Comparison of ENCODE assay signal across 1 cellular context in the genomic region with DNA sequence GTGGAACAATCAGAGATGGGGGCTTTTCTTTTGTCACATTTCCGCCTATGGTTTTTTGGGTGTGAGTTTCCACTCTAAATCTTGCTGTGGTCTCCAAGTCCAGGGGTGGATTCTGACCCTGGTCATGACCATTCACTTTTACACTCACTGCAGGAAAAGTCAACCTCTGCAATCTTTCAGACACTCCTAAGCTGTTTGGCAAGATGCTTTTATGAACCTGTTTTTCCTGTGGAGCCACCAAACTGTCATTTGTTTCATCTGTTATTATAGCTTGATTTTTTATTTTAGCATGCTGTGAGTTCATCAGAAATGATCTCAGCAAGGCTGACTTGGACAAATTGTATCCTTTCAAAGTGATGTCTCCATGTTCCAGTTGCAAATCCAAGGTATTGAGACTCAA.
TF ChIP-seq lines count a peak whose summit lies in the region.

No MANE protein-coding gene starts in this region.

TF ChIP-seq in HCT116, 20 proteins besides CTCF, POLR2A, EP300 and RAD21:
- TF ChIP-seq, protein P1, sequence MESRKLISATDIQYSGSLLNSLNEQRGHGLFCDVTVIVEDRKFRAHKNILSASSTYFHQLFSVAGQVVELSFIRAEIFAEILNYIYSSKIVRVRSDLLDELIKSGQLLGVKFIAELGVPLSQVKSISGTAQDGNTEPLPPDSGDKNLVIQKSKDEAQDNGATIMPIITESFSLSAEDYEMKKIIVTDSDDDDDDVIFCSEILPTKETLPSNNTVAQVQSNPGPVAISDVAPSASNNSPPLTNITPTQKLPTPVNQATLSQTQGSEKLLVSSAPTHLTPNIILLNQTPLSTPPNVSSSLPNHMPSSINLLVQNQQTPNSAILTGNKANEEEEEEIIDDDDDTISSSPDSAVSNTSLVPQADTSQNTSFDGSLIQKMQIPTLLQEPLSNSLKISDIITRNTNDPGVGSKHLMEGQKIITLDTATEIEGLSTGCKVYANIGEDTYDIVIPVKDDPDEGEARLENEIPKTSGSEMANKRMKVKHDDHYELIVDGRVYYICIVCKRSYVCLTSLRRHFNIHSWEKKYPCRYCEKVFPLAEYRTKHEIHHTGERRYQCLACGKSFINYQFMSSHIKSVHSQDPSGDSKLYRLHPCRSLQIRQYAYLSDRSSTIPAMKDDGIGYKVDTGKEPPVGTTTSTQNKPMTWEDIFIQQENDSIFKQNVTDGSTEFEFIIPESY (IDR thresholded peaks at IDR 0.05; ENCODE audit: extremely low read depth, insufficient replicate concordance, low read length): no peak
- no peak for TF ChIP-seq EZH2 (IDR thresholded peaks at IDR 0.05)
- TF ChIP-seq FOSL1 (IDR thresholded peaks at IDR 0.05; ENCODE audit: low read depth): no peak
- TF ChIP-seq SRF (IDR thresholded peaks at IDR 0.05; ENCODE audit: low read depth): no peak
- no peak for TF ChIP-seq MAX (IDR thresholded peaks at IDR 0.05)
- TF ChIP-seq YY1 (IDR thresholded peaks at IDR 0.05; ENCODE audit: extremely low read depth, insufficient replicate concordance, low read depth, low read length): no peak
- no peak for TF ChIP-seq JUND (IDR thresholded peaks at IDR 0.05)
- TF ChIP-seq ZFX (IDR thresholded peaks at IDR 0.05): no peak
- TF ChIP-seq POLR2AphosphoS5 (IDR thresholded peaks at IDR 0.05; ENCODE audit: low read depth, low read length): no peak
- TF ChIP-seq CBX3 (IDR thresholded peaks at IDR 0.05; ENCODE audit: low read depth): no peak
- no peak for TF ChIP-seq EZH2phosphoT487 (IDR thresholded peaks at IDR 0.05; ENCODE audit: borderline replicate concordance)
